Comparison of ENCODE assay signal across 10 cellular contexts in genomic region chr2:194896871-194897270, GRCh38.
"Had no signal": no experiment of that assay in that cellular context is flagged by ENCODE, and none has a peak within 500 bp of the region (broad histone marks: within the 10 kb centered on the region; RNA-seq: fewer than 3 reads in every experiment).

No MANE protein-coding gene starts in this region.

- H3K4me3 Mint-ChIP-seq: HFFc6 had no signal

- DNase-seq: GM23248, GOT3, H7, HFFc6, IMR-90, KG1 had no signal

- H3K4me1 ChIP-seq: HAP-1 had no signal

- H3K4me3 ChIP-seq: GM23248, HAP-1, K562 had no signal

- FAIRE-seq: HTR-8/SVneo, K562 had no signal

- H3K27ac ChIP-seq: GM23248 had no signal

- H3K27ac Mint-ChIP-seq: HFFc6 had no signal

- ATAC-seq: HCT116, K562 had no signal

- H3K36me3 ChIP-seq: HAP-1 had no signal

- H3K9me3 ChIP-seq: HAP-1 had no signal
